ENCODE assay signal across 8 cellular contexts in genomic region chr14:41096131-41096530, GRCh38.
"Had no signal": no experiment of that assay in that cellular context is flagged by ENCODE, and none has a peak within 500 bp of the region (broad histone marks: within the 10 kb centered on the region; RNA-seq: fewer than 3 reads in every experiment).

No MANE protein-coding gene starts in this region.

- H2AFZ ChIP-seq: GM23248, GM23338 had no signal

- H3K4me3 ChIP-seq: GM23248, GM23338 had no signal

- DNase-seq: GM23248, GOT3, H7, H9, HCEC 1CT, HFFc6 had no signal

- ATAC-seq: GM23338, HCT116 had no signal

- H3K27ac ChIP-seq: GM23248 had no signal

- H3K4me2 ChIP-seq: GM23338 had no signal
